ENCODE assay signal across 8 cellular contexts in the genomic region with DNA sequence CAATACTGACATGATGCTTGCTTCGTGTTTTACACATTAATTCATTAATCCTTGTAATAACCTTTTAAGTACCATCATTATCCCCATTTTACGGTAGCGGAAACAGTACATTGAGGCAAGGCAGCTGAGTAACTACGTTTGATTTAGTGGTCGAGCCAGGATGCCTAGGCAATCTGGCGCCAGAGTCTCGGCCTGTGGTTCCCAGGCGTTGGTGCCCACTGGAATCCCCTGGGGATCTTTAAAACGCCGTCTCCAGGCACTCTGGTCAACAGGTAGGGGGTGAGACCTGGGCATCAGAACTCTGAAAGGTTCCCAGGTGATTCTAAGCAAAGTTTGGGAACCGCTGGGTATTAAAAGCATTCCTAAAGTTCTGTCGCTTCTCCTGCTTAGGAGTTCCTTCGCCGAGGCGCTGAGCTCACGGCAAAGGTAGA. TPM values are rescaled to one million over a fixed set of nuclear protein-coding genes. Genes with fewer than 3 reads are reported as not detected.
DNase-seq lines count a peak whose midpoint lies in the region; ATAC-seq and TF ChIP-seq lines count a peak whose summit lies in the region.

No MANE protein-coding gene starts in this region.

- H3K79me1 ChIP-seq in neuronal stem cell (ENCODE audit: low read depth, low read length) = peaks cover 1% of the 10 kb centered on the region

- WGBS in neuronal stem cell (ENCODE audit: extremely low coverage in 2 of 2, insufficient read length in 2 of 2, insufficient replicate concordance in 1 of 2), 2 donors = no CpG with 5 or more reads among the region's 16 CpGs

- H3K14ac ChIP-seq in neuronal stem cell (ENCODE audit: low read length) = no peak overlapping the region

- H3K9ac ChIP-seq in endocrine pancreas (ENCODE audit: control insufficient read depth, insufficient read depth, low read length) = peak overlapping the region; percentile 97
- peak overlapping the region; percentile 91 for H3K9ac ChIP-seq in neuronal stem cell (ENCODE audit: low read depth, low read length, poor library complexity)

- H3K9me3 ChIP-seq in endocrine pancreas (ENCODE audit: control insufficient read depth, low read length) (no peaks in the 10 kb centered on the region), neuronal stem cell (replicated peaks in 1 of 2; ENCODE audit: control insufficient read depth in 2 of 2, insufficient read depth in 1 of 2, low read depth in 1 of 2, low read length in 2 of 2) (no peaks in the 10 kb centered on the region)

- DNase-seq in G401 (ENCODE audit: low spot score) (peak; percentile 36), NCI-H69 (lab: John Stamatoyannopoulos, UW) (peak; percentile 86), neuronal stem cell (ENCODE audit: low spot score) (no peak), middle frontal gyrus (ENCODE audit: extremely low spot score, low spot score) (no peak), omental fat pad (ENCODE audit: low spot score) (no peak), NCI-H2029 treated with DMSO at 0.1 percent for 48 hours (lab: John Stamatoyannopoulos, UW) (no peak)

- H3K36me3 ChIP-seq in endocrine pancreas (ENCODE audit: control insufficient read depth, insufficient read depth, low read length) (no peaks in the 10 kb centered on the region), neuronal stem cell (replicated peaks in 1 of 2; ENCODE audit: control insufficient read depth in 2 of 2, insufficient read depth in 2 of 2, low read length in 2 of 2) (peaks cover 0 to 5% of the 10 kb centered on the region in 2 donors)

- H3K23ac ChIP-seq in neuronal stem cell (ENCODE audit: low read depth, low read length, poor library complexity) = peak overlapping the region; percentile 94

- H2AK5ac ChIP-seq in neuronal stem cell (ENCODE audit: low read depth, low read length) = no peak overlapping the region

- no peak overlapping the region for H4K91ac ChIP-seq in neuronal stem cell (ENCODE audit: low read depth, low read length, poor library complexity)

- peaks cover 7% of the 10 kb centered on the region for H3K4me1 ChIP-seq in endocrine pancreas (ENCODE audit: control insufficient read depth, insufficient read depth, low read length)
- peaks cover 4 to 9% of the 10 kb centered on the region in 2 donors for H3K4me1 ChIP-seq in neuronal stem cell (ENCODE audit: control insufficient read depth in 2 of 2, insufficient read depth in 1 of 2, low read depth in 1 of 2, low read length in 2 of 2)

- H3K4me3 ChIP-seq in endocrine pancreas (ENCODE audit: control insufficient read depth, insufficient read depth, low read length) (peak overlapping the region; percentile 80), neuronal stem cell (ENCODE audit: low read length in 2 of 2) (peak overlapping the region; percentile 88 to 90)

- peak overlapping the region; percentile 100 for H2AFZ ChIP-seq in neuronal stem cell (ENCODE audit: low read length)

- H2BK15ac ChIP-seq in neuronal stem cell (ENCODE audit: low read length) = no peak overlapping the region

- no peaks in the 10 kb centered on the region for H3K27me3 ChIP-seq in endocrine pancreas (ENCODE audit: control insufficient read depth, insufficient read depth, low read length)
- peaks cover 0 to 20% (median 2%) of the 10 kb centered on the region in 3 experiments for H3K27me3 ChIP-seq in neuronal stem cell (ENCODE audit: control insufficient read depth in 3 of 3, insufficient read depth in 3 of 3, low read depth in 1 of 3, low read length in 3 of 3)

- ATAC-seq in GM18498 (IDR thresholded peaks at IDR 0.05; ENCODE audit: unreplicated experiment) = no peak
- no peak for ATAC-seq in omental fat pad (ENCODE audit: low FRiP score)

- H2BK120ac ChIP-seq in neuronal stem cell (ENCODE audit: low read depth, low read length) = no peak overlapping the region

- no peak overlapping the region for H3K18ac ChIP-seq in neuronal stem cell (ENCODE audit: low read length)

- H2BK12ac ChIP-seq in neuronal stem cell (ENCODE audit: low read length) = no peak overlapping the region

- H4K8ac ChIP-seq in neuronal stem cell (ENCODE audit: low read depth, low read length) = no peak overlapping the region

- no peak for TF ChIP-seq CTCF in omental fat pad (IDR thresholded peaks at IDR 0.05)

- peak overlapping the region; percentile 94 for H3K4me2 ChIP-seq in neuronal stem cell (ENCODE audit: insufficient read depth, low read length, poor library complexity, severe bottlenecking)

- peak overlapping the region; percentile 1 for H2BK5ac ChIP-seq in neuronal stem cell (ENCODE audit: low read length)

- no peak overlapping the region for H3K4ac ChIP-seq in neuronal stem cell (ENCODE audit: low read length)

- H3K27ac ChIP-seq in neuronal stem cell (replicated peaks; ENCODE audit: low read length) = no peak overlapping the region

- in situ Hi-C loops in G401 (cut with HindIII; ENCODE audit: low sequenced_read_pairs) = no loop called here

RNA-seq across cellular contexts. Expression of gene DTNBP1, which starts 1.0 kb away (rescaled TPM):
- 5.4 TPM in 2 replicates for total RNA-seq in G401 (2014; rRNA removed; shearing (Covaris generic))
- 18.1 TPM for polyA plus RNA-seq in neuronal stem cell (2013, experiment 1 of 2)
- polyA plus RNA-seq in neuronal stem cell (2013, experiment 2 of 2) = 17.7 TPM
- total RNA-seq in omental fat pad = 10 to 100 TPM in 2 of 4 donors, 1 to 10 TPM in 2; 5.9 to 13.9 (median 10.4) TPM

Comparison
In these comparisons a context has a peak if more than half of its experiments do, and no peak if none do; other contexts are left out.
1. DNase-seq: peak in G401 (single experiment) and NCI-H69 (single experiment); none in neuronal stem cell (single experiment), middle frontal gyrus (single experiment), omental fat pad (single experiment) and NCI-H2029 treated with DMSO at 0.1 percent for 48 hours (single experiment).